11 cellular contexts compared by ENCODE assay signal in genomic region chr17:17567631-17568030, GRCh38. TPM values are rescaled to one million over a fixed set of nuclear protein-coding genes. Genes with fewer than 3 reads are reported as not detected.
DNase-seq lines count a peak whose midpoint lies in the region; ATAC-seq and TF ChIP-seq lines count a peak whose summit lies in the region.
"Had no signal": no experiment of that assay in that cellular context is flagged by ENCODE, and none has a peak within 500 bp of the region (broad histone marks: within the 10 kb centered on the region; RNA-seq: fewer than 3 reads in every experiment).

No MANE protein-coding gene starts in this region.

- BruUV-seq in Caco-2 (replicated peaks; lab: Mats Ljungman, UMichigan) (no TSS peak), Calu3 (replicated peaks; lab: Mats Ljungman, UMichigan) (no TSS peak)

- no peak for TF ChIP-seq EP300 in stomach (IDR thresholded peaks at IDR 0.05)

- H3K27me3 ChIP-seq in stomach (no peaks in the 10 kb centered on the region), Caco-2 (replicated peaks; ENCODE audit: control insufficient read depth, insufficient read depth, low read length) (no peaks in the 10 kb centered on the region)

- no peaks in the 10 kb centered on the region for H3K36me3 Mint-ChIP-seq in chondrocyte (ENCODE audit: low read depth)
- H3K36me3 Mint-ChIP-seq in Caco-2 (ENCODE audit: insufficient read depth, unreplicated experiment), result no peaks in the 10 kb centered on the region
- no peaks in the 10 kb centered on the region for H3K36me3 Mint-ChIP-seq in Calu3 (ENCODE audit: insufficient read depth, unreplicated experiment)
- H3K36me3 Mint-ChIP-seq: activated CD4-positive, alpha-beta memory T cell treated with anti-CD3 and anti-CD28 coated beads for 36 hours had no signal

- intact Hi-C loops in stomach (cut with DNase I; ENCODE audit: low total_unique reads) (no loop called here), Caco-2 (cut with micrococcal nuclease; ENCODE audit: unreplicated experiment) (loop anchor here (1.0 kb wide), 2 partner anchors 29 to 66 kb away; no protein-coding TSS in a partner anchor), Calu3 (cut with micrococcal nuclease; ENCODE audit: unreplicated experiment) (no loop called here)

- no peak for TF ChIP-seq POLR2A in stomach (IDR thresholded peaks at IDR 0.05)

- CTCF ChIA-PET in Caco-2 (lab: Charles Lee), result interaction anchor here (0.7 to 4.3 kb wide), 5 partner anchors 16 to 213 kb away, joined by 3 to 52 read pairs (median 7); partner anchors contain the start of gene RASD1
- CTCF ChIA-PET in Calu3 (lab: Charles Lee), result interaction anchor here (0.8 to 3.2 kb wide), 5 partner anchors 29 to 213 kb away, joined by 3 to 17 read pairs (median 4); partner anchors contain the start of gene RASD1

- H3K9me3 Mint-ChIP-seq in chondrocyte (ENCODE audit: low read depth) (no peaks in the 10 kb centered on the region), Caco-2 (ENCODE audit: unreplicated experiment) (no peaks in the 10 kb centered on the region), Calu3 (ENCODE audit: low read depth, unreplicated experiment) (no peaks in the 10 kb centered on the region)
- H3K9me3 Mint-ChIP-seq: activated CD4-positive, alpha-beta memory T cell treated with anti-CD3 and anti-CD28 coated beads for 36 hours; HFFc6 had no signal

- peaks cover 31% of the 10 kb centered on the region for H3K4me1 Mint-ChIP-seq in chondrocyte (ENCODE audit: low read depth)
- peaks cover 12% of the 10 kb centered on the region for H3K4me1 Mint-ChIP-seq in Caco-2 (ENCODE audit: low read depth, unreplicated experiment)
- H3K4me1 Mint-ChIP-seq in Calu3 (ENCODE audit: low read depth, unreplicated experiment), result no peaks in the 10 kb centered on the region

- POLR2A ChIA-PET in Caco-2 (lab: Charles Lee), result no interaction called here

- H3K4me3 Mint-ChIP-seq in chondrocyte (ENCODE audit: unreplicated experiment), result no peak overlapping the region
- no peak overlapping the region for H3K4me3 Mint-ChIP-seq in Caco-2 (ENCODE audit: unreplicated experiment)
- H3K4me3 Mint-ChIP-seq in Calu3 (ENCODE audit: low read depth, unreplicated experiment), result no peak overlapping the region
- H3K4me3 Mint-ChIP-seq: activated CD4-positive, alpha-beta memory T cell treated with anti-CD3 and anti-CD28 coated beads for 36 hours; HFFc6 had no signal

- no peak overlapping the region for H3K4me3 ChIP-seq in stomach
- no peak overlapping the region for H3K4me3 ChIP-seq in Caco-2 (ENCODE audit: low read depth, low read length)

- H3K9me3 ChIP-seq in stomach, result no peaks in the 10 kb centered on the region
- H3K9me3 ChIP-seq in Caco-2, result no peaks in the 10 kb centered on the region

- H3K36me3 ChIP-seq in stomach (no peaks in the 10 kb centered on the region), Caco-2 (ENCODE audit: control insufficient read depth, insufficient read depth, low read length) (no peaks in the 10 kb centered on the region; the same call in 1 of the 2 replicates)

- peaks cover 41 to 88% (median 79%) of the 10 kb centered on the region in 4 donors for H3K4me1 ChIP-seq in stomach
- peaks cover 17% of the 10 kb centered on the region for H3K4me1 ChIP-seq in Caco-2

- H3K27ac Mint-ChIP-seq in chondrocyte (ENCODE audit: unreplicated experiment) (peak overlapping the region; percentile 57), Caco-2 (ENCODE audit: unreplicated experiment) (no peak overlapping the region), Calu3 (ENCODE audit: unreplicated experiment) (no peak overlapping the region)
- H3K27ac Mint-ChIP-seq: activated CD4-positive, alpha-beta memory T cell treated with anti-CD3 and anti-CD28 coated beads for 36 hours; HFFc6 had no signal

- peak overlapping the region; percentile 53 to 87 (median 68) for H3K27ac ChIP-seq in stomach

- 13 to 45% (median 24%) methylated on average over 4 to 7 of the region's 7 CpGs for WGBS in stomach, 5 donors

- DNase-seq in NCI-H1694 (lab: John Stamatoyannopoulos, UW), result peak; percentile 48
- no peak for DNase-seq in chondrocyte (ENCODE audit: low spot score)
- peak in 39 of 51 donors; percentile 31 to 87 (median 59) for DNase-seq in hypothalamus (lab: John Stamatoyannopoulos, UW)
- peak; percentile 82 for DNase-seq in stomach
- DNase-seq in Caco-2, result no peak
- no peak for DNase-seq in NCI-H510A (lab: John Stamatoyannopoulos, UW)
- DNase-seq in Calu3, result no peak
- DNase-seq: activated CD4-positive, alpha-beta memory T cell treated with anti-CD3 and anti-CD28 coated beads for 36 hours; HFFc6; NCI-H1930 had no signal

- TF ChIP-seq CTCF in chondrocyte (IDR thresholded peaks at IDR 0.05) (no peak), stomach (IDR thresholded peaks at IDR 0.05) (no peak), Caco-2 (IDR thresholded peaks at IDR 0.05; ENCODE audit: insufficient read depth in 1 of 2, low read depth in 1 of 2, low read length in 1 of 2, severe bottlenecking in 1 of 2, unreplicated experiment in 1 of 2) (no peak), Calu3 (IDR thresholded peaks at IDR 0.05; ENCODE audit: unreplicated experiment) (no peak)

- H3K27me3 Mint-ChIP-seq in chondrocyte (ENCODE audit: low read depth) (no peaks in the 10 kb centered on the region), Caco-2 (ENCODE audit: insufficient read depth, unreplicated experiment) (no peaks in the 10 kb centered on the region), Calu3 (ENCODE audit: unreplicated experiment) (no peaks in the 10 kb centered on the region)
- H3K27me3 Mint-ChIP-seq: activated CD4-positive, alpha-beta memory T cell treated with anti-CD3 and anti-CD28 coated beads for 36 hours had no signal

- no peak for ATAC-seq in HG03175 (IDR thresholded peaks at IDR 0.05; ENCODE audit: unreplicated experiment)

RNA-seq across cellular contexts. Expression of gene PEMT, which starts 23.9 kb away (rescaled TPM):
- total RNA-seq in chondrocyte, result 27.5 to 33.8 TPM (median 31.1 TPM) in 3 replicates
- 10 to 100 TPM in 4 of 5 donors, 1 to 10 TPM in 1; 7.0 to 44.6 (median 30.3) TPM for total RNA-seq in stomach
- polyA plus RNA-seq in stomach, result 10 to 100 TPM; 13.3 to 38.1 (median 23.7) TPM
- total RNA-seq in Caco-2 (2022), result 29.5 and 32.1 TPM in 2 replicates
- total RNA-seq in Calu3 (2022), result 20.2 and 25.6 TPM in 2 replicates

Comparison
In these comparisons a context has a peak if more than half of its experiments do, and no peak if none do; other contexts are left out.
1. DNase-seq: peak in NCI-H1694 (single experiment), hypothalamus (39 of 51) and stomach (single experiment); none in chondrocyte (single experiment), Caco-2 (0 of 2), NCI-H510A (single experiment) and Calu3 (single experiment).